Comparison of ENCODE assay signal across 1 cellular context in genomic region chr12:46383654-46384450, GRCh38.
TF ChIP-seq lines count a peak whose summit lies in the region.

No MANE protein-coding gene starts in this region.

TF ChIP-seq in HepG2, 621 proteins besides CTCF, POLR2A, EP300 and RAD21 (continued from another document and continues in another):
- TF ChIP-seq ZNF281 (CRISPR knock-in tag; IDR thresholded peaks at IDR 0.05; ENCODE audit: borderline replicate concordance) (peak; percentile 75; the same call in 1 of the 2 replicates), ZNF879 (CRISPR knock-in tag; IDR thresholded peaks at IDR 0.05) (no peak), MED13 (CRISPR knock-in tag; IDR thresholded peaks at IDR 0.05) (peak; percentile 39; the same call in 1 of the 2 replicates), ZNF878 (CRISPR knock-in tag; IDR thresholded peaks at IDR 0.05) (no peak), MAZ (IDR thresholded peaks at IDR 0.05; ENCODE audit: borderline replicate concordance, low read depth, low read length) (no peak), MAZ (CRISPR knock-in tag; IDR thresholded peaks at IDR 0.05; ENCODE audit: low read depth) (peak; percentile 58), SRY (CRISPR knock-in tag; IDR thresholded peaks at IDR 0.05) (peak; percentile 27; the same call in 1 of the 2 replicates), ARID4A (CRISPR knock-in tag; IDR thresholded peaks at IDR 0.05; ENCODE audit: borderline replicate concordance) (peak; percentile 28; the same call in 1 of the 2 replicates), PRDM10 (CRISPR knock-in tag; IDR thresholded peaks at IDR 0.05; ENCODE audit: low read depth) (peak; percentile 27; the same call in 1 of the 2 replicates), TSC22D2 (CRISPR knock-in tag; IDR thresholded peaks at IDR 0.05; ENCODE audit: borderline replicate concordance) (peak; percentile 44; the same call in 1 of the 2 replicates), ZNF367 (CRISPR knock-in tag; IDR thresholded peaks at IDR 0.05; ENCODE audit: borderline replicate concordance) (no peak), YEATS4 (CRISPR knock-in tag; IDR thresholded peaks at IDR 0.05; ENCODE audit: borderline replicate concordance) (peak; percentile 84), ARID5B (CRISPR knock-in tag; IDR thresholded peaks at IDR 0.05) (peak; percentile 69), ZBTB7A (CRISPR knock-in tag; IDR thresholded peaks at IDR 0.05) (peak; percentile 87; the same call in 1 of the 2 replicates), ZSCAN5A (CRISPR knock-in tag; IDR thresholded peaks at IDR 0.05; ENCODE audit: borderline replicate concordance) (0 out of 2 replicates have a peak, but pooled peaks have one; percentile 50), AKAP8 (CRISPR knock-in tag; IDR thresholded peaks at IDR 0.05) (0 out of 2 replicates have a peak, but pooled peaks have one; percentile 40), ATF5 (CRISPR knock-in tag; IDR thresholded peaks at IDR 0.05; ENCODE audit: low read depth) (peak; percentile 61; the same call in 1 of the 2 replicates), ZNF546 (CRISPR knock-in tag; conservative IDR thresholded peaks at IDR 0.05) (0 out of 2 replicates have a peak, but pooled peaks have one; percentile 15), ERF (CRISPR knock-in tag; IDR thresholded peaks at IDR 0.05) (peak; percentile 74; the same call in 1 of the 2 replicates), KLF12 (CRISPR knock-in tag; IDR thresholded peaks at IDR 0.05; ENCODE audit: borderline replicate concordance) (no peak), KLF15 (CRISPR knock-in tag; IDR thresholded peaks at IDR 0.05; ENCODE audit: borderline replicate concordance) (0 out of 2 replicates have a peak, but pooled peaks have one; percentile 50), GABPA (IDR thresholded peaks at IDR 0.05; ENCODE audit: low read depth, low read length) (no peak), GABPA (CRISPR knock-in tag; IDR thresholded peaks at IDR 0.05; ENCODE audit: low read depth) (no peak), ZFX (CRISPR knock-in tag; IDR thresholded peaks at IDR 0.05; ENCODE audit: low read depth) (peak; percentile 24), YEATS2 (CRISPR knock-in tag; IDR thresholded peaks at IDR 0.05; ENCODE audit: borderline replicate concordance) (0 out of 2 replicates have a peak, but pooled peaks have one; percentile 21), ZBTB7B (CRISPR knock-in tag; IDR thresholded peaks at IDR 0.05) (peak; percentile 83), ZNF343 (CRISPR knock-in tag; IDR thresholded peaks at IDR 0.05) (peak; percentile 68; the same call in 1 of the 2 replicates), SRSF1 (optimal IDR thresholded peaks at IDR 0.05; ENCODE audit: low read depth, low read length) (peak; percentile 87), ZNF124 (CRISPR knock-in tag; IDR thresholded peaks at IDR 0.05) (0 out of 2 replicates have a peak, but pooled peaks have one; percentile 35), ESRRA (CRISPR knock-in tag; IDR thresholded peaks at IDR 0.05; ENCODE audit: low read depth) (peak; percentile 48; the same call in 1 of the 2 replicates), SOX6 (IDR thresholded peaks at IDR 0.05) (no peak), SOX6 (CRISPR knock-in tag; IDR thresholded peaks at IDR 0.05) (peak; percentile 70; the same call in 1 of the 2 replicates), ZNF317 (CRISPR knock-in tag; IDR thresholded peaks at IDR 0.05) (peak; percentile 62; the same call in 1 of the 2 replicates), XBP1 (CRISPR knock-in tag; IDR thresholded peaks at IDR 0.05) (peak; percentile 60; the same call in 1 of the 2 replicates), ZSCAN21 (CRISPR knock-in tag; IDR thresholded peaks at IDR 0.05; ENCODE audit: borderline replicate concordance) (no peak), ZNF292 (CRISPR knock-in tag; IDR thresholded peaks at IDR 0.05; ENCODE audit: borderline replicate concordance, low read depth) (peak; percentile 83), ZNF687 (CRISPR knock-in tag; IDR thresholded peaks at IDR 0.05) (peak; percentile 82), ELF4 (CRISPR knock-in tag; IDR thresholded peaks at IDR 0.05; ENCODE audit: borderline replicate concordance) (no peak)
